Comparison of ENCODE assay signal across 1 cellular context in the genomic region with DNA sequence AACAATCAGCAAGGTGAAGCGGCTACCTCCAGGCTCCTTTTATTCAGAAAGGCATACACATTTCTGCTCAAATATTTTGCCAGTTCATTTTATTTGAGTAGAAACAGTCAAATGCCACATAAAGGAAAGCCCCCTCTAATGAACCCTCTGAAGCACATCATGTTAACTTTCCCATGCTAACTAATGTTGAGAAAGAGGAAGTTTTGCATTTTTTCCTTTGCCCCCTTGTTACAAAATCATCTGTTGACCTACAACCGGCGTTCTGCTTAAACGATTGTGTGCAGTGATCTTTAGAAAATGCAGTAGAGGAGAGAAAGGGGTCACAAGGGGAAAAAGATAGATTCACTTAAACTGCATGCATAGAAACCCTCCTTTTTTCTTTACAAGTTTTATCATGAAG.
A peak's percentile ranks its signal among the peaks of the same experiment; 100 is the strongest.
TF ChIP-seq lines count a peak whose summit lies in the region.

No MANE protein-coding gene starts in this region.

TF ChIP-seq in GM12878, 131 proteins besides CTCF, POLR2A, EP300 and RAD21 (continued from another document):
- TF ChIP-seq, protein P1, sequence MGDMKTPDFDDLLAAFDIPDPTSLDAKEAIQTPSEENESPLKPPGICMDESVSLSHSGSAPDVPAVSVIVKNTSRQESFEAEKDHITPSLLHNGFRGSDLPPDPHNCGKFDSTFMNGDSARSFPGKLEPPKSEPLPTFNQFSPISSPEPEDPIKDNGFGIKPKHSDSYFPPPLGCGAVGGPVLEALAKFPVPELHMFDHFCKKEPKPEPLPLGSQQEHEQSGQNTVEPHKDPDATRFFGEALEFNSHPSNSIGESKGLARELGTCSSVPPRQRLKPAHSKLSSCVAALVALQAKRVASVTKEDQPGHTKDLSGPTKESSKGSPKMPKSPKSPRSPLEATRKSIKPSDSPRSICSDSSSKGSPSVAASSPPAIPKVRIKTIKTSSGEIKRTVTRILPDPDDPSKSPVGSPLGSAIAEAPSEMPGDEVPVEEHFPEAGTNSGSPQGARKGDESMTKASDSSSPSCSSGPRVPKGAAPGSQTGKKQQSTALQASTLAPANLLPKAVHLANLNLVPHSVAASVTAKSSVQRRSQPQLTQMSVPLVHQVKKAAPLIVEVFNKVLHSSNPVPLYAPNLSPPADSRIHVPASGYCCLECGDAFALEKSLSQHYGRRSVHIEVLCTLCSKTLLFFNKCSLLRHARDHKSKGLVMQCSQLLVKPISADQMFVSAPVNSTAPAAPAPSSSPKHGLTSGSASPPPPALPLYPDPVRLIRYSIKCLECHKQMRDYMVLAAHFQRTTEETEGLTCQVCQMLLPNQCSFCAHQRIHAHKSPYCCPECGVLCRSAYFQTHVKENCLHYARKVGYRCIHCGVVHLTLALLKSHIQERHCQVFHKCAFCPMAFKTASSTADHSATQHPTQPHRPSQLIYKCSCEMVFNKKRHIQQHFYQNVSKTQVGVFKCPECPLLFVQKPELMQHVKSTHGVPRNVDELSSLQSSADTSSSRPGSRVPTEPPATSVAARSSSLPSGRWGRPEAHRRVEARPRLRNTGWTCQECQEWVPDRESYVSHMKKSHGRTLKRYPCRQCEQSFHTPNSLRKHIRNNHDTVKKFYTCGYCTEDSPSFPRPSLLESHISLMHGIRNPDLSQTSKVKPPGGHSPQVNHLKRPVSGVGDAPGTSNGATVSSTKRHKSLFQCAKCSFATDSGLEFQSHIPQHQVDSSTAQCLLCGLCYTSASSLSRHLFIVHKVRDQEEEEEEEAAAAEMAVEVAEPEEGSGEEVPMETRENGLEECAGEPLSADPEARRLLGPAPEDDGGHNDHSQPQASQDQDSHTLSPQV (IDR thresholded peaks at IDR 0.05), result no peak
- TF ChIP-seq YBX1 (IDR thresholded peaks at IDR 0.05) (no peak), PAX5 (IDR thresholded peaks at IDR 0.05; ENCODE audit: borderline replicate concordance, low read depth, low read length) (0 out of 2 replicates have a peak, but pooled peaks have one; percentile 16), ZNF24 (IDR thresholded peaks at IDR 0.05) (no peak), RFX5 (IDR thresholded peaks at IDR 0.05; ENCODE audit: low read depth, low read length) (no peak), SMAD5 (IDR thresholded peaks at IDR 0.05; ENCODE audit: low read depth) (no peak), KLF5 (IDR thresholded peaks at IDR 0.05; ENCODE audit: partially characterized antibody) (no peak), SMC3 (IDR thresholded peaks at IDR 0.05; ENCODE audit: borderline replicate concordance, low read length) (no peak), NFIC (IDR thresholded peaks at IDR 0.05; ENCODE audit: low read depth, low read length) (no peak), SIX5 (IDR thresholded peaks at IDR 0.05; ENCODE audit: low read depth, low read length, severe bottlenecking) (no peak), ETV6 (conservative IDR thresholded peaks at IDR 0.05 in 1 of 2, IDR thresholded peaks at IDR 0.05 in 1 of 2; ENCODE audit: borderline replicate concordance in 1 of 2, low read depth in 1 of 2) (no peak), TCF12 (IDR thresholded peaks at IDR 0.05; ENCODE audit: low read depth, low read length) (no peak), CBX3 (IDR thresholded peaks at IDR 0.05; ENCODE audit: borderline replicate concordance, low read depth) (no peak), GATAD2B (conservative IDR thresholded peaks at IDR 0.05; ENCODE audit: low read depth) (0 out of 2 replicates have a peak, but pooled peaks have one; percentile 33), ZBED1 (IDR thresholded peaks at IDR 0.05; ENCODE audit: borderline replicate concordance) (no peak), IKZF2 (IDR thresholded peaks at IDR 0.05) (peak; percentile 19 to 44; a peak in 2 of 4 replicates), DPF2 (IDR thresholded peaks at IDR 0.05) (no peak), BHLHE40 (IDR thresholded peaks at IDR 0.05; ENCODE audit: borderline replicate concordance in 1 of 2, low read depth in 2 of 2, low read length in 1 of 2) (no peak)
- TF ChIP-seq, protein P2, sequence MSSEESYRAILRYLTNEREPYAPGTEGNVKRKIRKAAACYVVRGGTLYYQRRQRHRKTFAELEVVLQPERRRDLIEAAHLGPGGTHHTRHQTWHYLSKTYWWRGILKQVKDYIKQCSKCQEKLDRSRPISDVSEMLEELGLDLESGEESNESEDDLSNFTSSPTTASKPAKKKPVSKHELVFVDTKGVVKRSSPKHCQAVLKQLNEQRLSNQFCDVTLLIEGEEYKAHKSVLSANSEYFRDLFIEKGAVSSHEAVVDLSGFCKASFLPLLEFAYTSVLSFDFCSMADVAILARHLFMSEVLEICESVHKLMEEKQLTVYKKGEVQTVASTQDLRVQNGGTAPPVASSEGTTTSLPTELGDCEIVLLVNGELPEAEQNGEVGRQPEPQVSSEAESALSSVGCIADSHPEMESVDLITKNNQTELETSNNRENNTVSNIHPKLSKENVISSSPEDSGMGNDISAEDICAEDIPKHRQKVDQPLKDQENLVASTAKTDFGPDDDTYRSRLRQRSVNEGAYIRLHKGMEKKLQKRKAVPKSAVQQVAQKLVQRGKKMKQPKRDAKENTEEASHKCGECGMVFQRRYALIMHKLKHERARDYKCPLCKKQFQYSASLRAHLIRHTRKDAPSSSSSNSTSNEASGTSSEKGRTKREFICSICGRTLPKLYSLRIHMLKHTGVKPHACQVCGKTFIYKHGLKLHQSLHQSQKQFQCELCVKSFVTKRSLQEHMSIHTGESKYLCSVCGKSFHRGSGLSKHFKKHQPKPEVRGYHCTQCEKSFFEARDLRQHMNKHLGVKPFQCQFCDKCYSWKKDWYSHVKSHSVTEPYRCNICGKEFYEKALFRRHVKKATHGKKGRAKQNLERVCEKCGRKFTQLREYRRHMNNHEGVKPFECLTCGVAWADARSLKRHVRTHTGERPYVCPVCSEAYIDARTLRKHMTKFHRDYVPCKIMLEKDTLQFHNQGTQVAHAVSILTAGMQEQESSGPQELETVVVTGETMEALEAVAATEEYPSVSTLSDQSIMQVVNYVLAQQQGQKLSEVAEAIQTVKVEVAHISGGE (CRISPR knock-in tag; IDR thresholded peaks at IDR 0.05), result no peak
- TF ChIP-seq, protein P3, sequence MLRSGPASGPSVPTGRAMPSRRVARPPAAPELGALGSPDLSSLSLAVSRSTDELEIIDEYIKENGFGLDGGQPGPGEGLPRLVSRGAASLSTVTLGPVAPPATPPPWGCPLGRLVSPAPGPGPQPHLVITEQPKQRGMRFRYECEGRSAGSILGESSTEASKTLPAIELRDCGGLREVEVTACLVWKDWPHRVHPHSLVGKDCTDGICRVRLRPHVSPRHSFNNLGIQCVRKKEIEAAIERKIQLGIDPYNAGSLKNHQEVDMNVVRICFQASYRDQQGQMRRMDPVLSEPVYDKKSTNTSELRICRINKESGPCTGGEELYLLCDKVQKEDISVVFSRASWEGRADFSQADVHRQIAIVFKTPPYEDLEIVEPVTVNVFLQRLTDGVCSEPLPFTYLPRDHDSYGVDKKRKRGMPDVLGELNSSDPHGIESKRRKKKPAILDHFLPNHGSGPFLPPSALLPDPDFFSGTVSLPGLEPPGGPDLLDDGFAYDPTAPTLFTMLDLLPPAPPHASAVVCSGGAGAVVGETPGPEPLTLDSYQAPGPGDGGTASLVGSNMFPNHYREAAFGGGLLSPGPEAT (IDR thresholded peaks at IDR 0.05; ENCODE audit: low read depth), result peak; percentile 49; the same call in 1 of the 2 replicates
- TF ChIP-seq, protein P4, sequence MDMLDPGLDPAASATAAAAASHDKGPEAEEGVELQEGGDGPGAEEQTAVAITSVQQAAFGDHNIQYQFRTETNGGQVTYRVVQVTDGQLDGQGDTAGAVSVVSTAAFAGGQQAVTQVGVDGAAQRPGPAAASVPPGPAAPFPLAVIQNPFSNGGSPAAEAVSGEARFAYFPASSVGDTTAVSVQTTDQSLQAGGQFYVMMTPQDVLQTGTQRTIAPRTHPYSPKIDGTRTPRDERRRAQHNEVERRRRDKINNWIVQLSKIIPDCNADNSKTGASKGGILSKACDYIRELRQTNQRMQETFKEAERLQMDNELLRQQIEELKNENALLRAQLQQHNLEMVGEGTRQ (IDR thresholded peaks at IDR 0.05; ENCODE audit: borderline replicate concordance, low read depth, low read length), result no peak
- TF ChIP-seq, protein P5, sequence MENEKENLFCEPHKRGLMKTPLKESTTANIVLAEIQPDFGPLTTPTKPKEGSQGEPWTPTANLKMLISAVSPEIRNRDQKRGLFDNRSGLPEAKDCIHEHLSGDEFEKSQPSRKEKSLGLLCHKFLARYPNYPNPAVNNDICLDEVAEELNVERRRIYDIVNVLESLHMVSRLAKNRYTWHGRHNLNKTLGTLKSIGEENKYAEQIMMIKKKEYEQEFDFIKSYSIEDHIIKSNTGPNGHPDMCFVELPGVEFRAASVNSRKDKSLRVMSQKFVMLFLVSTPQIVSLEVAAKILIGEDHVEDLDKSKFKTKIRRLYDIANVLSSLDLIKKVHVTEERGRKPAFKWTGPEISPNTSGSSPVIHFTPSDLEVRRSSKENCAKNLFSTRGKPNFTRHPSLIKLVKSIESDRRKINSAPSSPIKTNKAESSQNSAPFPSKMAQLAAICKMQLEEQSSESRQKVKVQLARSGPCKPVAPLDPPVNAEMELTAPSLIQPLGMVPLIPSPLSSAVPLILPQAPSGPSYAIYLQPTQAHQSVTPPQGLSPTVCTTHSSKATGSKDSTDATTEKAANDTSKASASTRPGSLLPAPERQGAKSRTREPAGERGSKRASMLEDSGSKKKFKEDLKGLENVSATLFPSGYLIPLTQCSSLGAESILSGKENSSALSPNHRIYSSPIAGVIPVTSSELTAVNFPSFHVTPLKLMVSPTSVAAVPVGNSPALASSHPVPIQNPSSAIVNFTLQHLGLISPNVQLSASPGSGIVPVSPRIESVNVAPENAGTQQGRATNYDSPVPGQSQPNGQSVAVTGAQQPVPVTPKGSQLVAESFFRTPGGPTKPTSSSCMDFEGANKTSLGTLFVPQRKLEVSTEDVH (IDR thresholded peaks at IDR 0.05; ENCODE audit: low read depth, partially characterized antibody), result no peak
- TF ChIP-seq, protein P6, sequence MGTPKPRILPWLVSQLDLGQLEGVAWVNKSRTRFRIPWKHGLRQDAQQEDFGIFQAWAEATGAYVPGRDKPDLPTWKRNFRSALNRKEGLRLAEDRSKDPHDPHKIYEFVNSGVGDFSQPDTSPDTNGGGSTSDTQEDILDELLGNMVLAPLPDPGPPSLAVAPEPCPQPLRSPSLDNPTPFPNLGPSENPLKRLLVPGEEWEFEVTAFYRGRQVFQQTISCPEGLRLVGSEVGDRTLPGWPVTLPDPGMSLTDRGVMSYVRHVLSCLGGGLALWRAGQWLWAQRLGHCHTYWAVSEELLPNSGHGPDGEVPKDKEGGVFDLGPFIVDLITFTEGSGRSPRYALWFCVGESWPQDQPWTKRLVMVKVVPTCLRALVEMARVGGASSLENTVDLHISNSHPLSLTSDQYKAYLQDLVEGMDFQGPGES (IDR thresholded peaks at IDR 0.05), result no peak
